In genomic region chr12:45517360-45517759, GRCh38 we compare ENCODE assay signal across 17 cellular contexts.
DNase-seq lines count a peak whose midpoint lies in the region; ATAC-seq and TF ChIP-seq lines count a peak whose summit lies in the region.
"Had no signal": no experiment of that assay in that cellular context is flagged by ENCODE, and none has a peak within 500 bp of the region (broad histone marks: within the 10 kb centered on the region; RNA-seq: fewer than 3 reads in every experiment).

No MANE protein-coding gene starts in this region.

- no peak for DNase-seq in activated T-cell treated with anti-CD3 and anti-CD28 coated beads, Interleukin-2, amount 50 U/mL, for 72 hours
- DNase-seq in activated T-cell treated with anti-CD3 and anti-CD28 coated beads, Interleukin-2, amount 50 U/mL, for 48 hours = no peak
- DNase-seq in DMS 273 (lab: John Stamatoyannopoulos, UW; ENCODE audit: unreplicated experiment) (peak; percentile 28), SK-N-DZ (ENCODE audit: low spot score) (peak; percentile 60), fibroblast of the aortic adventitia (ENCODE audit: low read depth) (peak; percentile 12)
- no peak for DNase-seq in stimulated activated CD4-positive, alpha-beta T cell treated with anti-CD3 and anti-CD28 coated beads, Interleukin-12 subunit alpha, Interleukin-12 subunit beta, amount 100 ng/mL, for 4 hours
- no peak for DNase-seq in stimulated activated naive CD4-positive, alpha-beta T cell treated with Interleukin-2 at 50 U/mL for 16 hours (lab: John Stamatoyannopoulos, UW)
- DNase-seq: CD8-positive, alpha-beta T cell; COR-L47; DMS79 treated with DMSO at 0.1 percent for 48 hours; GF-D8; H9 had no signal

- H3K4me1 Mint-ChIP-seq in activated T-cell treated with anti-CD3 and anti-CD28 coated beads, Interleukin-2, amount 50 U/mL, for 72 hours (ENCODE audit: low read depth) = peaks cover 18% of the 10 kb centered on the region

- peak overlapping the region; percentile 72 for H3K27ac Mint-ChIP-seq in activated T-cell treated with anti-CD3 and anti-CD28 coated beads, Interleukin-2, amount 50 U/mL, for 72 hours
- H3K27ac Mint-ChIP-seq: CD8-positive, alpha-beta T cell; H9; IgD-negative memory B cell had no signal

- no peak for ATAC-seq in activated T-cell treated with anti-CD3 and anti-CD28 coated beads, Interleukin-2, amount 50 U/mL, for 72 hours (replicated peaks in 1 of 2)
- no peak for ATAC-seq in GM21723 (IDR thresholded peaks at IDR 0.05; ENCODE audit: unreplicated experiment)
- ATAC-seq: CD8-positive, alpha-beta T cell; HepG2 had no signal

- H3K9me3 Mint-ChIP-seq in activated T-cell treated with anti-CD3 and anti-CD28 coated beads, Interleukin-2, amount 50 U/mL, for 72 hours = peaks cover 0 to 1% of the 10 kb centered on the region in 2 donors
- H3K9me3 Mint-ChIP-seq: CD8-positive, alpha-beta T cell had no signal

- no peak overlapping the region for H3K4me3 Mint-ChIP-seq in activated T-cell treated with anti-CD3 and anti-CD28 coated beads, Interleukin-2, amount 50 U/mL, for 72 hours
- H3K4me3 Mint-ChIP-seq: CD14-positive monocyte; CD8-positive, alpha-beta T cell; H9; IgD-negative memory B cell had no signal

- H3K27me3 Mint-ChIP-seq in activated T-cell treated with anti-CD3 and anti-CD28 coated beads, Interleukin-2, amount 50 U/mL, for 72 hours (ENCODE audit: low read depth) = no peaks in the 10 kb centered on the region

- TF ChIP-seq CTCF in fibroblast of the aortic adventitia (IDR thresholded peaks at IDR 0.05; ENCODE audit: insufficient read depth, low read length) = no peak

- no peak overlapping the region for H3K4me3 ChIP-seq in fibroblast of the aortic adventitia (ENCODE audit: low read depth, low read length)
- H3K4me3 ChIP-seq: BLaER1 had no signal

- peaks cover 0 to 3% of the 10 kb centered on the region in 2 donors for H3K36me3 Mint-ChIP-seq in activated T-cell treated with anti-CD3 and anti-CD28 coated beads, Interleukin-2, amount 50 U/mL, for 72 hours (ENCODE audit: insufficient read depth in 2 of 2)
- H3K36me3 Mint-ChIP-seq: CD14-positive monocyte; CD8-positive, alpha-beta T cell; IgD-negative memory B cell had no signal

Comparison
In these comparisons a context has a peak if more than half of its experiments do, and no peak if none do; other contexts are left out.
1. DNase-seq: peak in DMS 273 (single experiment), SK-N-DZ (single experiment) and fibroblast of the aortic adventitia (single experiment); none in activated T-cell treated with anti-CD3 and anti-CD28 coated beads, Interleukin-2, amount 50 U/mL, for 72 hours (0 of 2), activated T-cell treated with anti-CD3 and anti-CD28 coated beads, Interleukin-2, amount 50 U/mL, for 48 hours (0 of 2), stimulated activated CD4-positive, alpha-beta T cell treated with anti-CD3 and anti-CD28 coated beads, Interleukin-12 subunit alpha, Interleukin-12 subunit beta, amount 100 ng/mL, for 4 hours (single experiment) and stimulated activated naive CD4-positive, alpha-beta T cell treated with Interleukin-2 at 50 U/mL for 16 hours (single experiment).